24 cellular contexts compared by ENCODE assay signal in genomic region chr4:8109406-8110065, GRCh38.
"Had no signal": no experiment of that assay in that cellular context is flagged by ENCODE, and none has a peak within 500 bp of the region (broad histone marks: within the 10 kb centered on the region; RNA-seq: fewer than 3 reads in every experiment).

No MANE protein-coding gene starts in this region.

- H3K36me3 ChIP-seq: adrenal gland, breast epithelium, left lung, right atrium auricular region, transverse colon, vagina had no signal

- ATAC-seq: stimulated activated naive CD8-positive, alpha-beta T cell treated with anti-CD3 and anti-CD28 coated beads, Interleukin-15, Interleukin-2, amounts not matched to agents 100 U/mL and 50 U/mL, for 24 hours had no signal

- H3K27me3 ChIP-seq: adrenal gland, breast epithelium, right atrium auricular region, transverse colon, vagina had no signal

- H3K4me3 ChIP-seq: adrenal gland, breast epithelium, esophagus muscularis mucosa, left lung, right atrium auricular region, transverse colon, vagina had no signal

- H3K4me1 Mint-ChIP-seq: activated CD4-positive, alpha-beta T cell treated with anti-CD3 and anti-CD28 coated beads for 36 hours had no signal

- H3K9me3 ChIP-seq: adrenal gland, esophagus muscularis mucosa, left lung, right atrium auricular region, transverse colon, vagina had no signal

- H3K27me3 Mint-ChIP-seq: activated CD4-positive, alpha-beta memory T cell treated with anti-CD3 and anti-CD28 coated beads for 36 hours; activated CD4-positive, alpha-beta T cell treated with anti-CD3 and anti-CD28 coated beads for 36 hours had no signal

- H3K27ac ChIP-seq: adrenal gland, breast epithelium, esophagus muscularis mucosa, left lung, right atrium auricular region, transverse colon, vagina had no signal

- DNase-seq: activated CD4-positive, alpha-beta memory T cell treated with anti-CD3 and anti-CD28 coated beads for 36 hours; activated CD4-positive, alpha-beta T cell treated with anti-CD3 and anti-CD28 coated beads for 36 hours; activated gamma-delta T cell treated with Interleukin-2 at 50 U/mL for 16 hours; activated T-cell treated with anti-CD3 and anti-CD28 coated beads for 4 hours; adrenal gland; cerebellar nuclear complex; effector CD8-positive, alpha-beta T cell; nephron progenitor cell; occipital lobe; stimulated activated CD4-positive, alpha-beta T cell treated with anti-CD3 and anti-CD28 coated beads, Interleukin-2, amount 100 ng/mL, for 24 hours; stimulated activated naive CD8-positive, alpha-beta T cell treated with anti-CD3 and anti-CD28 coated beads, Interleukin-15, Interleukin-2, amounts not matched to agents 100 U/mL and 50 U/mL, for 24 hours; substantia nigra; transverse colon had no signal

- FAIRE-seq: astrocyte, endothelial cell of umbilical vein, TTC549 had no signal

- H3K27ac Mint-ChIP-seq: activated CD4-positive, alpha-beta memory T cell treated with anti-CD3 and anti-CD28 coated beads for 36 hours; activated CD4-positive, alpha-beta T cell treated with anti-CD3 and anti-CD28 coated beads for 36 hours; activated T-helper 1 cell treated with anti-CD3 and anti-CD28 coated beads, Interleukin-12 subunit alpha, Interleukin-12 subunit beta, Interleukin-2, Interleukin-4 antibody, amounts not matched to agents 30 ng/mL and 10 ng/mL and 1 ng/mL, durations not matched to agents 14 hours and 24 hours and 36 hours; dendritic cell treated with granulocyte-macrophage colony-stimulating factor and Interleukin-4, amounts not matched to agents 40 ng/mL and 50 ng/mL, for 4 days had no signal

- H3K36me3 Mint-ChIP-seq: activated CD4-positive, alpha-beta memory T cell treated with anti-CD3 and anti-CD28 coated beads for 36 hours; activated naive CD4-positive, alpha-beta T cell treated with anti-CD3 and anti-CD28 coated beads, Interleukin-2, amount 50 U/mL, for 72 hours had no signal

- H3K4me3 Mint-ChIP-seq: activated CD4-positive, alpha-beta memory T cell treated with anti-CD3 and anti-CD28 coated beads for 36 hours; activated CD4-positive, alpha-beta T cell treated with anti-CD3 and anti-CD28 coated beads for 36 hours; activated T-helper 1 cell treated with anti-CD3 and anti-CD28 coated beads, Interleukin-12 subunit alpha, Interleukin-12 subunit beta, Interleukin-2, Interleukin-4 antibody, amounts not matched to agents 30 ng/mL and 10 ng/mL and 1 ng/mL, durations not matched to agents 14 hours and 24 hours and 36 hours; dendritic cell treated with granulocyte-macrophage colony-stimulating factor and Interleukin-4, amounts not matched to agents 40 ng/mL and 50 ng/mL, for 4 days; nephron progenitor cell had no signal

- H3K4me1 ChIP-seq: adrenal gland, breast epithelium, left lung, vagina had no signal

- H3K9me3 Mint-ChIP-seq: activated CD4-positive, alpha-beta memory T cell treated with anti-CD3 and anti-CD28 coated beads for 36 hours; activated naive CD4-positive, alpha-beta T cell treated with anti-CD3 and anti-CD28 coated beads, Interleukin-2, amount 50 U/mL, for 72 hours; activated T-helper 1 cell treated with anti-CD3 and anti-CD28 coated beads, Interleukin-12 subunit alpha, Interleukin-12 subunit beta, Interleukin-2, Interleukin-4 antibody, amounts not matched to agents 30 ng/mL and 10 ng/mL and 1 ng/mL, durations not matched to agents 14 hours and 24 hours and 36 hours; dendritic cell treated with granulocyte-macrophage colony-stimulating factor and Interleukin-4, amounts not matched to agents 40 ng/mL and 50 ng/mL, for 4 days had no signal
